ENCODE assay signal across 1 cellular context in genomic region chrX:155262970-155263754, GRCh38.
TF ChIP-seq lines count a peak whose summit lies in the region.

No MANE protein-coding gene starts in this region.

TF ChIP-seq in SK-N-SH, 30 proteins besides CTCF, POLR2A, EP300 and RAD21 (continued from another document):
- no peak for TF ChIP-seq USF2 (IDR thresholded peaks at IDR 0.05; ENCODE audit: borderline replicate concordance, low read depth, low read length)
- no peak for TF ChIP-seq RXRA (IDR thresholded peaks at IDR 0.05; ENCODE audit: borderline replicate concordance, low read depth)
- no peak for TF ChIP-seq EZH2phosphoT487 (IDR thresholded peaks at IDR 0.05; ENCODE audit: borderline replicate concordance, low read depth)
- TF ChIP-seq SMC3 (IDR thresholded peaks at IDR 0.05; ENCODE audit: low read depth, low read length), result no peak
- TF ChIP-seq MXI1 (IDR thresholded peaks at IDR 0.05; ENCODE audit: low read depth, low read length), result no peak
- no peak for TF ChIP-seq TCF12 (IDR thresholded peaks at IDR 0.05)
TF ChIP-seq in SK-N-SH: peak in this region for 0.
